Comparison of ENCODE assay signal across 9 cellular contexts in the genomic region with DNA sequence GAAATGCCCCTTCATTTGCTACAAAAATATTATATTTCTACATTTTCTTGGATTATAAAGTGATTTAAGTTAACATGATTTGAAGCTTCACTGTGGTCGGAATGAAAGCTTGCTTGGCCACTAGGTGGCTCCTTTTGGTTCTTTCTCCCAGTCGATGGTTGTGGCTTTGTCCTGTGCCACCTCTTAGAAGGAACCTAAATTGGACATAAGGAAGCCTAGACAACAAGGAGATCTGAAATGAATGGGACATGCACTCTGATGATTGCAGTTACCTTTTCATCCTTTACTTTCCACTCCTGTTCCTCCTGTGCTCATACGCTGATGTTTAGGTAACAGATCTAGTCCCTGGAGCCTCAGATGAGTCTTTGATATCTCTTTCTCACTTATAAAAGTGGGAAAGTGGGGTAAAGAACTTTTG. TPM values are rescaled to one million over a fixed set of nuclear protein-coding genes. Genes with fewer than 3 reads are reported as not detected.
DNase-seq lines count a peak whose midpoint lies in the region; ATAC-seq, FAIRE-seq and TF ChIP-seq lines count a peak whose summit lies in the region.
"Had no signal": no experiment of that assay in that cellular context is flagged by ENCODE, and none has a peak within 500 bp of the region (broad histone marks: within the 10 kb centered on the region; RNA-seq: fewer than 3 reads in every experiment).

No MANE protein-coding gene starts in this region.

- H3K27me3 ChIP-seq in Peyer's patch (no peaks in the 10 kb centered on the region), small intestine (ENCODE audit: control insufficient read depth in 2 of 2, insufficient read depth in 2 of 2, low read length in 2 of 2) (no peaks in the 10 kb centered on the region), aorta (ENCODE audit: control insufficient read depth in 1 of 2, insufficient read depth in 2 of 2, low read length in 1 of 2) (no peaks in the 10 kb centered on the region)

- H3K9me3 ChIP-seq in Peyer's patch (no peaks in the 10 kb centered on the region), small intestine (ENCODE audit: control insufficient read depth, low read depth) (no peaks in the 10 kb centered on the region), aorta (ENCODE audit: control insufficient read depth, low read length) (no peaks in the 10 kb centered on the region)

- TF ChIP-seq CTCF in Peyer's patch (IDR thresholded peaks at IDR 0.05): peak in 5 of 6 experiments; percentile 39 to 63 (median 59)
- peak; percentile 86 for TF ChIP-seq CTCF in epithelial cell of proximal tubule (conservative IDR thresholded peaks at IDR 0.05; ENCODE audit: low read depth, low read length)

- WGBS in small intestine, 3 donors: 45 to 63% (median 47%) methylated on average over 3 of the region's 3 CpGs
- 74 to 78% methylated on average over 3 of the region's 3 CpGs for WGBS in aorta, 2 donors

- no peak for ATAC-seq in aorta (ENCODE audit: low FRiP score)

- DNase-seq in AG20443 (ENCODE audit: low spot score) (peak; percentile 11), GM12891 (ENCODE audit: insufficient read length, low spot score) (no peak), Peyer's patch (peak in 1 of 3 donors; percentile 59), epithelial cell of proximal tubule (ENCODE audit: low read depth) (no peak), small intestine (peak; percentile 43), ecto neural progenitor cell (ENCODE audit: low spot score) (no peak), aorta (no peak), NCI-H1092 treated with DMSO at 0.1 percent for 48 hours (lab: John Stamatoyannopoulos, UW) (no peak)

- TF ChIP-seq POLR2A in GM12891 (IDR thresholded peaks at IDR 0.05; ENCODE audit: low read depth, low read length): no peak
- TF ChIP-seq POLR2A in Peyer's patch (IDR thresholded peaks at IDR 0.05): no peak

- no peak overlapping the region for H3K4me3 ChIP-seq in Peyer's patch
- no peak overlapping the region for H3K4me3 ChIP-seq in epithelial cell of proximal tubule (ENCODE audit: low read depth, low read length)
- no peak overlapping the region for H3K4me3 ChIP-seq in small intestine (ENCODE audit: low read depth in 1 of 2, low read length in 2 of 2)
- H3K4me3 ChIP-seq in aorta (ENCODE audit: low read length in 2 of 2): no peak overlapping the region

- FAIRE-seq in GM12891 (lab: Jason Lieb, UNC) (peak; percentile 79), small intestine (lab: Jason Lieb, UNC) (no peak)
- FAIRE-seq: endometrium had no signal

- H3K27ac ChIP-seq in Peyer's patch (no peak overlapping the region), small intestine (ENCODE audit: low read depth in 1 of 2, low read length in 1 of 2) (no peak overlapping the region), aorta (ENCODE audit: low read depth in 1 of 2, low read length in 2 of 2) (no peak overlapping the region)

- H3K36me3 ChIP-seq in Peyer's patch (no peaks in the 10 kb centered on the region), small intestine (ENCODE audit: control insufficient read depth in 2 of 2, insufficient read depth in 2 of 2, low read length in 2 of 2) (no peaks in the 10 kb centered on the region), aorta (ENCODE audit: control insufficient read depth in 1 of 2, insufficient read depth in 2 of 2, low read length in 1 of 2) (no peaks in the 10 kb centered on the region)

- intact Hi-C loops in aorta (cut with DNase I): no loop called here

- H3K4me1 ChIP-seq in Peyer's patch (no peaks in the 10 kb centered on the region), small intestine (ENCODE audit: control insufficient read depth in 2 of 2, insufficient read depth in 1 of 2, low read depth in 1 of 2, low read length in 1 of 2) (peaks cover 0 to 4% of the 10 kb centered on the region in 2 donors), aorta (ENCODE audit: control insufficient read depth in 1 of 2, insufficient read depth in 2 of 2, low read length in 2 of 2) (peaks cover 0 to 3% of the 10 kb centered on the region in 2 donors)

TF ChIP-seq in GM12891, 5 proteins besides CTCF, POLR2A, EP300 and RAD21:
- TF ChIP-seq POU2F2 (IDR thresholded peaks at IDR 0.05; ENCODE audit: low read depth, low read length) (no peak), PAX5 (IDR thresholded peaks at IDR 0.05; ENCODE audit: insufficient read depth, low read length, severe bottlenecking) (no peak), POLR2AphosphoS5 (IDR thresholded peaks at IDR 0.05; ENCODE audit: low read depth, low read length) (no peak), TAF1 (IDR thresholded peaks at IDR 0.05; ENCODE audit: low read depth, low read length) (no peak), SPI1 (IDR thresholded peaks at IDR 0.05; ENCODE audit: low read depth, low read length) (no peak)

RNA-seq across cellular contexts. Expression of a gene that starts 39.2 kb away (rescaled TPM):
- polyA plus RNA-seq in GM12891 (2012; ENCODE audit: low read depth, missing spikeins): 27.3 TPM
- total RNA-seq in Peyer's patch (10 to 100 TPM; 37.0 to 95.7 (median 45.1) TPM), epithelial cell of proximal tubule (62.7 and 64.8 TPM in 2 replicates), aorta (10 to 100 TPM; 84.5 to 97.7 TPM)
- polyA plus RNA-seq in small intestine (10 to 100 TPM in 1 of 3 donors, 1 to 10 TPM in 2; 5.4 to 18.4 (median 5.9) TPM), aorta (10 to 100 TPM; 17.9 to 26.6 TPM)

RNA-seq across cellular contexts. Expression of a gene that starts 39.5 kb away (rescaled TPM):
- 2.9 TPM for polyA plus RNA-seq in GM12891 (2012; ENCODE audit: low read depth, missing spikeins)
- total RNA-seq in Peyer's patch: 1 to 10 TPM; 1.1 to 9.1 (median 3.3) TPM
- total RNA-seq in epithelial cell of proximal tubule: 7.9 and 11.3 TPM in 2 replicates
- polyA plus RNA-seq in small intestine: 1 to 10 TPM in 1 of 3 donors, under 1 TPM in 2; under 0.01 to 1.5 (median 0.54) TPM
- total RNA-seq in aorta: 1 to 10 TPM; 4.6 to 7.3 TPM
- polyA plus RNA-seq in aorta: 1 to 10 TPM; 1.4 to 2.2 TPM

Comparison
In these comparisons a context has a peak if more than half of its experiments do, and no peak if none do; other contexts are left out.
1. DNase-seq: peak in AG20443 (single experiment) and small intestine (single experiment); none in GM12891 (single experiment), epithelial cell of proximal tubule (single experiment), ecto neural progenitor cell (single experiment), aorta (0 of 2) and NCI-H1092 treated with DMSO at 0.1 percent for 48 hours (single experiment).